Comparison of ENCODE assay signal across 5 cellular contexts in the genomic region with DNA sequence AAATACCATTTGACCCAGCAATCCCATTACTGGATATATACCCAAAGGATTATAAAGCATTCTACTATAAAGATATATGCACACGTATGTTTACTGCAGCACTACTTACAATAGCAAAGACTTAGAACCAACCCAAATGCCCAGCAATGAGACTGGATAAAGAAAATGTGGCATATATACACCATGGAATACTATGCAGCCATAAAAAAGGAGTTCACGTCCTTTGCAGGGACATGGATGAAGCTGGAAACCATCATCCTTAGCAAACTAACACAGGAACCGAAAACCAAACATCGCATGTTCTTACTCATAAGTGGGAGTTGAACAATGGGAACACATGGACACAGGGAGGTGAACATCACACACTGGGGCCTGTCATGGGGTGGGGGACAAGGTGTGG. TPM values are rescaled to one million over a fixed set of nuclear protein-coding genes. Genes with fewer than 3 reads are reported as not detected.
DNase-seq lines count a peak whose midpoint lies in the region; ATAC-seq, FAIRE-seq and TF ChIP-seq lines count a peak whose summit lies in the region.
"Not testable (repeated sequence)": the region's sequence is repeated elsewhere in the genome, so short reads cannot be mapped to it uniquely, and the experiment has no call there.

No MANE protein-coding gene starts in this region.

- not testable (repeated sequence) for ATAC-seq in K562, HepG2

- H3K4me1 ChIP-seq in HEK293 (ENCODE audit: control insufficient read depth, insufficient read depth, low read length); K562 (replicated peaks in 1 of 2; ENCODE audit: control insufficient read depth in 2 of 2, insufficient read depth in 2 of 2, low read length in 2 of 2): not testable (repeated sequence)
- H3K4me1 ChIP-seq in HepG2 (ENCODE audit: insufficient read depth, low read length), result peaks cover 16% of the 10 kb centered on the region

- CTCF ChIA-PET in HEK293 (lab: Yijun Ruan, JAX); K562 (lab: Yijun Ruan, JAX; ENCODE audit: low intra/inter-chr PET ratio); HepG2 (lab: Yijun Ruan, JAX; ENCODE audit: low intra/inter-chr PET ratio, low total read pairs): not testable (repeated sequence)

- H3K9ac ChIP-seq in K562 (ENCODE audit: insufficient read depth in 1 of 2, low read depth in 2 of 2, low read length in 2 of 2); HepG2 (ENCODE audit: insufficient read depth, low read depth, low read length): not testable (repeated sequence)

- H3K36me3 Mint-ChIP-seq in neural crest cell (ENCODE audit: low read depth), result peaks cover 29% of the 10 kb centered on the region
- peaks cover 12% of the 10 kb centered on the region for H3K36me3 Mint-ChIP-seq in osteocyte (ENCODE audit: unreplicated experiment)

- peak overlapping the region; percentile 87 for H3K27ac Mint-ChIP-seq in neural crest cell (ENCODE audit: unreplicated experiment)
- H3K27ac Mint-ChIP-seq in osteocyte (ENCODE audit: unreplicated experiment), result not testable (repeated sequence)

- not testable (repeated sequence) for H2AFZ ChIP-seq in K562 (ENCODE audit: low read depth, low read length); HepG2 (ENCODE audit: low read length)

- TF ChIP-seq POLR2A in K562 (conservative IDR thresholded peaks at IDR 0.05); HepG2 (IDR thresholded peaks at IDR 0.05; ENCODE audit: insufficient read depth in 1 of 2, low read depth in 2 of 2, low read length in 2 of 2): not testable (repeated sequence)

- H3K79me2 ChIP-seq in K562 (ENCODE audit: control insufficient read depth, insufficient read depth, low read length); HepG2 (ENCODE audit: insufficient read depth, low read length): not testable (repeated sequence)

- H3K4me3 ChIP-seq in HEK293 (ENCODE audit: low read depth, low read length); K562; HepG2 (replicated peaks in 1 of 3; ENCODE audit: insufficient read depth in 1 of 3, low read depth in 2 of 3, low read length in 3 of 3): not testable (repeated sequence)

- TF ChIP-seq EP300 in K562 (IDR thresholded peaks at IDR 0.05; ENCODE audit: low read length); HepG2 (IDR thresholded peaks at IDR 0.05; ENCODE audit: low read depth in 2 of 2, low read length in 2 of 2); HepG2 (CRISPR knock-in tag; IDR thresholded peaks at IDR 0.05; ENCODE audit: borderline replicate concordance): not testable (repeated sequence)

- intact Hi-C loops in K562 (cut with micrococcal nuclease); HepG2 (cut with micrococcal nuclease; ENCODE audit: unreplicated experiment): not testable (repeated sequence)

- H4K20me1 ChIP-seq in K562 (replicated peaks; ENCODE audit: control insufficient read depth, insufficient read depth, low read length); HepG2 (ENCODE audit: insufficient read depth, low read length): not testable (repeated sequence)

- not testable (repeated sequence) for H3K4me1 Mint-ChIP-seq in neural crest cell; osteocyte (ENCODE audit: unreplicated experiment)

- not testable (repeated sequence) for TF ChIP-seq RAD21 in K562 (CRISPR knock-in tag; conservative IDR thresholded peaks at IDR 0.05 in 1 of 2, IDR thresholded peaks at IDR 0.05 in 1 of 2); HepG2 (CRISPR knock-in tag; IDR thresholded peaks at IDR 0.05)

- FAIRE-seq in K562 (lab: Jason Lieb, UNC); HepG2 (lab: Jason Lieb, UNC): not testable (repeated sequence)

- not testable (repeated sequence) for H3K27me3 ChIP-seq in K562 (ENCODE audit: control insufficient read depth in 2 of 2, insufficient read depth in 2 of 2, low read length in 2 of 2); HepG2 (ENCODE audit: control insufficient read depth in 1 of 2, insufficient read depth in 2 of 2, low read length in 2 of 2)

- TF ChIP-seq CTCF in HEK293 (tag by site-specific recombination; IDR thresholded peaks at IDR 0.05); K562 (IDR thresholded peaks at IDR 0.05 in 2 of 3, conservative IDR thresholded peaks at IDR 0.05 in 1 of 3; ENCODE audit: insufficient read depth in 2 of 3, low read depth in 1 of 3, low read length in 3 of 3); HepG2 (CRISPR knock-in tag; IDR thresholded peaks at IDR 0.05); neural crest cell (conservative IDR thresholded peaks at IDR 0.05); osteocyte (IDR thresholded peaks at IDR 0.05): not testable (repeated sequence)

- POLR2A ChIA-PET in HEK293 (lab: Yijun Ruan, JAX), result interaction anchor here (0.6 to 0.7 kb wide), 3 partner anchors 28 to 195 kb away, joined by 3 to 4 read pairs (median 4); no protein-coding TSS in a partner anchor
- POLR2A ChIA-PET in K562 (lab: Yijun Ruan, JAX); HepG2 (lab: Yijun Ruan, JAX): not testable (repeated sequence)

- H3K4me2 ChIP-seq in K562 (ENCODE audit: insufficient read depth, low read length); HepG2 (ENCODE audit: low read depth, low read length): not testable (repeated sequence)

- not testable (repeated sequence) for H3K9me1 ChIP-seq in K562 (ENCODE audit: control insufficient read depth, insufficient read depth, low read length)

- not testable (repeated sequence) for H3K9me3 ChIP-seq in HEK293 (ENCODE audit: control insufficient read depth, insufficient read depth, low read depth, low read length); K562 (replicated peaks; ENCODE audit: control insufficient read depth, insufficient read depth, low read depth, low read length); HepG2 (ENCODE audit: low read length)

- BruUV-seq in K562 (replicated peaks; lab: Mats Ljungman, UMichigan); HepG2 (replicated peaks; lab: Mats Ljungman, UMichigan): not testable (repeated sequence)

- H3K4me3 Mint-ChIP-seq in neural crest cell; osteocyte (ENCODE audit: unreplicated experiment): not testable (repeated sequence)

- H3K27me3 Mint-ChIP-seq in neural crest cell (ENCODE audit: low read depth); osteocyte (ENCODE audit: unreplicated experiment): not testable (repeated sequence)

- not testable (repeated sequence) for H3K27ac ChIP-seq in HEK293 (ENCODE audit: extremely low read depth, low read depth, low read length); K562 (ENCODE audit: extremely low read depth, low read depth, low read length); HepG2 (ENCODE audit: extremely low read length, insufficient read depth, low read length)

- H3K36me3 ChIP-seq in HEK293 (ENCODE audit: control insufficient read depth in 2 of 2, insufficient read depth in 1 of 2, low read length in 2 of 2), result peaks cover 3 to 12% of the 10 kb centered on the region in 2 experiments; a peak in 2 of 3 replicates
- peaks cover 22% of the 10 kb centered on the region; the same call in 2 of the 3 replicates for H3K36me3 ChIP-seq in K562 (ENCODE audit: control insufficient read depth, insufficient read depth, low read length)
- H3K36me3 ChIP-seq in HepG2 (replicated peaks in 1 of 2; ENCODE audit: control insufficient read depth in 1 of 2, insufficient read depth in 2 of 2, low read length in 2 of 2), result peaks cover 6 to 20% of the 10 kb centered on the region in 2 experiments

- in situ Hi-C loops in K562 (cut with MboI); HepG2 (cut with HindIII; ENCODE audit: extremely low pct_ligation_motif_present, low pct_unique_long_range_greater_than_20kb): not testable (repeated sequence)

- WGBS in K562 (ENCODE audit: insufficient coverage, low coverage, missing lambda C conversion rate), result 75% methylated on average over 4 of the region's 4 CpGs
- over 99% methylated on average over 4 of the region's 4 CpGs for WGBS in HepG2 (ENCODE audit: low lambda C conversion rate)

- H3K9me3 Mint-ChIP-seq in neural crest cell; osteocyte (ENCODE audit: unreplicated experiment): not testable (repeated sequence)

- DNase-seq in K562 (ENCODE audit: extremely low read depth in 1 of 4, low spot score in 3 of 4); HepG2 (ENCODE audit: low spot score); neural crest cell (ENCODE audit: low read depth, low spot score): not testable (repeated sequence)
- peak; percentile 23 for DNase-seq in osteocyte (ENCODE audit: extremely low spot score, unreplicated experiment)

RNA-seq across cellular contexts. Expression of gene MAP1LC3A, which starts 53.5 kb away (rescaled TPM):
- not detected in 2 replicates for total RNA-seq in K562 (2011; cell fraction: chromatin; rRNA removed; ENCODE audit: low replicate concordance)
- total RNA-seq in K562 (2011; cell fraction: nucleolus; rRNA removed), result not detected in 2 replicates
- not detected in 2 replicates for total RNA-seq in K562 (2011; cell fraction: nucleoplasm; rRNA removed)
- 0.27 TPM in 1 of 2 replicates, not detected in the other for total RNA-seq in K562 (2014; rRNA removed)
- total RNA-seq in K562 (2014; rRNA removed; fragmentation: Illumina TruSeq; extraction: Trizol), result not detected in 2 replicates
- not detected in 2 replicates for total RNA-seq in K562 (2015; rRNA removed; fragmentation: Illumina TruSeq; extraction: Trizol)
- 0.22 and 0.38 TPM in 2 replicates for total RNA-seq in K562 (2021)
- polyA plus RNA-seq in K562 (2011; rRNA removed), result not detected in 2 replicates
- polyA plus RNA-seq in K562 (2011; cell fraction: cytosol; rRNA removed), result not detected in 2 replicates
- not detected in 2 replicates for polyA plus RNA-seq in K562 (2011; cell fraction: nucleus; rRNA removed)
- 0.07 and 0.57 TPM in 2 replicates for polyA plus RNA-seq in K562 (2012)
- not detected in 2 replicates for polyA plus RNA-seq in K562 (2014; fragmentation: Illumina TruSeq; extraction: Trizol)
- not detected for polyA plus RNA-seq in K562 (2014; fragmentation: Nextera tagmentation; extraction: Ambion mirVana)
- 0.28 TPM in 1 of 2 replicates, not detected in the other for polyA plus RNA-seq in K562 (2014; rRNA removed)
- polyA minus RNA-seq in K562 (2011; rRNA and poly(A)+ RNA removed), result not detected in 2 replicates
- polyA minus RNA-seq in K562 (2011; cell fraction: cytosol; rRNA and poly(A)+ RNA removed), result not detected in 2 replicates
- not detected in 2 replicates for polyA minus RNA-seq in K562 (2011; cell fraction: nucleus; rRNA and poly(A)+ RNA removed)
- total RNA-seq in HepG2 (2016; rRNA removed; fragmentation: Illumina TruSeq; extraction: Trizol), result not detected in 2 replicates
- total RNA-seq in HepG2 (2016; cell fraction: cytosol; rRNA removed; fragmentation: Illumina TruSeq; extraction: Trizol; ENCODE audit: low read depth), result not detected in 2 replicates
- total RNA-seq in HepG2 (2016; cell fraction: insoluble cytoplasmic fraction; rRNA removed; fragmentation: Illumina TruSeq; extraction: Trizol), result not detected in 2 replicates
- not detected in 2 replicates for total RNA-seq in HepG2 (2016; cell fraction: membrane; rRNA removed; fragmentation: Illumina TruSeq; extraction: Trizol)
- total RNA-seq in HepG2 (2016; cell fraction: nucleus; rRNA removed; fragmentation: Illumina TruSeq; extraction: Trizol), result not detected in 2 replicates
- polyA plus RNA-seq in HepG2 (2011; rRNA removed), result not detected in 2 replicates
- not detected in 2 replicates for polyA plus RNA-seq in HepG2 (2011; cell fraction: cytosol; rRNA removed)
- 0.17 TPM in 1 of 2 replicates, not detected in the other for polyA plus RNA-seq in HepG2 (2011; cell fraction: nucleus; rRNA removed)
- polyA plus RNA-seq in HepG2 (2012), result not detected in 2 replicates
- polyA plus RNA-seq in HepG2 (2016; cell fraction: cytosol; fragmentation: Illumina TruSeq; extraction: Trizol; ENCODE audit: low read depth), result not detected in 2 replicates
- not detected in 2 replicates for polyA plus RNA-seq in HepG2 (2016; cell fraction: insoluble cytoplasmic fraction; fragmentation: Illumina TruSeq; extraction: Trizol; ENCODE audit: low read depth)
- not detected in 2 replicates for polyA plus RNA-seq in HepG2 (2016; cell fraction: membrane; fragmentation: Illumina TruSeq; extraction: Trizol; ENCODE audit: low read depth)
- not detected in 2 replicates for polyA plus RNA-seq in HepG2 (2016; cell fraction: nucleus; fragmentation: Illumina TruSeq; extraction: Trizol; ENCODE audit: insufficient read depth, low read depth)
- not detected in 2 replicates for polyA minus RNA-seq in HepG2 (2011; rRNA and poly(A)+ RNA removed; ENCODE audit: low replicate concordance)
- polyA minus RNA-seq in HepG2 (2011; cell fraction: cytosol; rRNA and poly(A)+ RNA removed), result not detected in 2 replicates
- polyA minus RNA-seq in HepG2 (2011; cell fraction: nucleus; rRNA and poly(A)+ RNA removed), result not detected in 2 replicates
- total RNA-seq in neural crest cell, result 17.5 and 17.8 TPM in 2 replicates
- total RNA-seq in osteocyte, result 60.5 and 67.2 TPM in 2 replicates

Comparison
In these comparisons a context has a peak if more than half of its experiments do, and no peak if none do; other contexts are left out.
1. RNA of gene MAP1LC3A, which starts 53.5 kb away (total RNA-seq): 60.5 to 67.2 TPM in osteocyte and 17.5 to 17.8 TPM in neural crest cell; 0.22 to 0.38 TPM in K562 and not detected in HepG2; every median in the first group is over 10 times any median in the second.